In the genomic region with DNA sequence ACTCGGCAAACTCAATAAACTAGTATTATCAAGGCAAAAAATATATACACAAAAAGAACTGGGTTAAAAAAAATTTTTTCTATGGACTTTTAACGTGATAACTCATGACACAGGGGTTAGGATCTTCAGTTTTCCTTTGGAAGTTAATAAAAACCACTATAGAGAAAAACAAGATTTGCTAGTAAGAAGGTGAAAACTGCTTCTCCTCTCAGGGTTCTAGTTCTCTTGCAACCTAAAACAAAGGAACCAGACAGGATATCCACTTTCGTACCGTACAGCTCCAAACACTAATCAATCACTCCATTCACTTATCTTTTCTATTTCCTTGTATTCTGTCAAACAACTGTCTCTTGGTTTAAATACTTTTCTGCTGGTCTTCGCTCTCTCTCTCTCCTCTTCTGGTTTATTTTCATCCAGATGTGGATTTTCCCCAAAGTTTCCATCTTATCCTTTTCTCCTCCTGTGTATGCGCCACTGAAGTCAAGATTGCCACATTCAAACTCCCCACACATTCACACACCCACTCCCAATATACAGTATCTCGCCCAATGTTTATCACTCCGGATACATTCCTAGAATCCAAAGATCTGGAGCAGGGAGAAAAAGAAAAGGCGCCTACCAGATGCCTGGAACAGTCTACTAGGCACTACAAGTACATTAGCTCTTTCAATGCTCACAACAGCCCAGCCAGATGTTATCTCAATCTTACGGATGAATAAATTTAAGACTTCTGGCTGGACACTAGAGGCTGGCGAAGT, we compare ENCODE assay signal across 8 cellular contexts. TPM values are rescaled to one million over a fixed set of nuclear protein-coding genes. Genes with fewer than 3 reads are reported as not detected.
DNase-seq lines count a peak whose midpoint lies in the region; ATAC-seq, FAIRE-seq and TF ChIP-seq lines count a peak whose summit lies in the region.

No MANE protein-coding gene starts in this region.

- peak overlapping the region; percentile 99 for H3K27ac ChIP-seq in kidney (ENCODE audit: low read depth in 2 of 2, low read length in 2 of 2)
- peak overlapping the region; percentile 98 to 99 for H3K27ac ChIP-seq in testis

- H3K9ac ChIP-seq in ES-I3 (ENCODE audit: low read depth, low read length), result peak overlapping the region; percentile 99
- H3K9ac ChIP-seq in kidney (ENCODE audit: low read length in 2 of 2), result peak overlapping the region; percentile 35 to 93

- H3K4me1 Mint-ChIP-seq in activated naive CD8-positive, alpha-beta T cell treated with anti-CD3 and anti-CD28 coated beads, Interleukin-2, amount 50 U/mL, for 24 hours, result peaks cover 32% of the 10 kb centered on the region

- intact Hi-C loops in kidney (cut with DNase I), result no loop called here
- intact Hi-C loops in testis (cut with DNase I; ENCODE audit: low total_unique reads), result no loop called here

- H3K4me1 ChIP-seq in ES-I3 (ENCODE audit: insufficient read depth, low read length) (no peaks in the 10 kb centered on the region; the same call in 1 of the 2 replicates), kidney (ENCODE audit: control insufficient read depth in 1 of 2, insufficient read depth in 1 of 2, low read depth in 1 of 2, low read length in 2 of 2) (peaks cover 0 to 10% of the 10 kb centered on the region in 2 donors), testis (peaks cover 16% of the 10 kb centered on the region)

- H3K36me3 ChIP-seq in ES-I3 (ENCODE audit: insufficient read depth, low read length) (peaks cover 8% of the 10 kb centered on the region), kidney (ENCODE audit: control insufficient read depth in 1 of 2, insufficient read depth in 2 of 2, low read length in 2 of 2) (peaks cover 0 to 5% of the 10 kb centered on the region in 2 donors), testis (ENCODE audit: low read depth, missing control alignments) (no peaks in the 10 kb centered on the region)

- peak overlapping the region; percentile 98 for H3K27ac Mint-ChIP-seq in activated naive CD8-positive, alpha-beta T cell treated with anti-CD3 and anti-CD28 coated beads, Interleukin-2, amount 50 U/mL, for 24 hours

- peak; percentile 0 for ATAC-seq in HG03025 (IDR thresholded peaks at IDR 0.05; ENCODE audit: low FRiP score, unreplicated experiment)
- no peak for ATAC-seq in activated naive CD8-positive, alpha-beta T cell treated with anti-CD3 and anti-CD28 coated beads, Interleukin-2, amount 50 U/mL, for 24 hours
- no peak for ATAC-seq in GM18861 (IDR thresholded peaks at IDR 0.05; ENCODE audit: unreplicated experiment)
- ATAC-seq in HG02763 (IDR thresholded peaks at IDR 0.05; ENCODE audit: unreplicated experiment), result no peak

- no peaks in the 10 kb centered on the region for H3K9me3 Mint-ChIP-seq in activated naive CD8-positive, alpha-beta T cell treated with anti-CD3 and anti-CD28 coated beads, Interleukin-2, amount 50 U/mL, for 24 hours

- DNase-seq in activated naive CD8-positive, alpha-beta T cell treated with anti-CD3 and anti-CD28 coated beads, Interleukin-2, amount 50 U/mL, for 24 hours, result no peak
- DNase-seq in kidney (no peak), testis (no peak), NCI-H2081 (lab: John Stamatoyannopoulos, UW) (no peak)

- H3K4me3 ChIP-seq in kidney (ENCODE audit: low read length in 2 of 2), result peak overlapping the region; percentile 91 to 97
- H3K4me3 ChIP-seq in testis, result peak overlapping the region; percentile 93 to 94

- no peak for TF ChIP-seq CTCF in kidney (IDR thresholded peaks at IDR 0.05; ENCODE audit: borderline replicate concordance, extremely low read depth, insufficient read depth)
- no peak for TF ChIP-seq CTCF in testis (IDR thresholded peaks at IDR 0.05)

- no peaks in the 10 kb centered on the region for H3K9me3 ChIP-seq in ES-I3 (ENCODE audit: control insufficient read depth, insufficient read depth, low read length)
- no peaks in the 10 kb centered on the region for H3K9me3 ChIP-seq in kidney (ENCODE audit: control insufficient read depth in 1 of 2, low read length in 2 of 2)
- no peaks in the 10 kb centered on the region for H3K9me3 ChIP-seq in testis

- no peak for TF ChIP-seq POLR2A in testis (IDR thresholded peaks at IDR 0.05)

- 22 to 25% methylated on average over 11 of the region's 11 CpGs for WGBS in testis, 2 donors

- peaks cover 35% of the 10 kb centered on the region for H3K36me3 Mint-ChIP-seq in activated naive CD8-positive, alpha-beta T cell treated with anti-CD3 and anti-CD28 coated beads, Interleukin-2, amount 50 U/mL, for 24 hours (ENCODE audit: low read depth)

- H3K4me3 Mint-ChIP-seq in activated naive CD8-positive, alpha-beta T cell treated with anti-CD3 and anti-CD28 coated beads, Interleukin-2, amount 50 U/mL, for 24 hours, result peak overlapping the region; percentile 87

- no peaks in the 10 kb centered on the region for H3K27me3 ChIP-seq in testis

- no peaks in the 10 kb centered on the region for H3K27me3 Mint-ChIP-seq in activated naive CD8-positive, alpha-beta T cell treated with anti-CD3 and anti-CD28 coated beads, Interleukin-2, amount 50 U/mL, for 24 hours

- FAIRE-seq in kidney (lab: Jason Lieb, UNC), result no peak

RNA-seq across cellular contexts. Expression of a gene that starts 0.8 kb away (rescaled TPM):
- 37.6 TPM for total RNA-seq in kidney
- polyA plus RNA-seq in kidney (ENCODE audit: insufficient read depth, low read depth, low replicate concordance), result 15.9 TPM
- 10 to 100 TPM; 28.1 to 29.0 TPM for total RNA-seq in testis
- 8.6 TPM for polyA plus RNA-seq in testis (ENCODE audit: insufficient read depth, low read depth, low replicate concordance)

RNA-seq across cellular contexts. Expression of a gene that starts 21.4 kb away (rescaled TPM):
- total RNA-seq in kidney, result not detected
- polyA plus RNA-seq in kidney (ENCODE audit: insufficient read depth, low read depth, low replicate concordance), result not detected
- total RNA-seq in testis, result 10 to 100 TPM in 1 of 2 donors, 1 to 10 TPM in 1; 7.6 to 11.2 TPM
- 3.2 TPM for polyA plus RNA-seq in testis (ENCODE audit: insufficient read depth, low read depth, low replicate concordance)

RNA-seq across cellular contexts. Expression of a gene that starts 30.4 kb away (rescaled TPM):
- 5.2 TPM for total RNA-seq in kidney
- polyA plus RNA-seq in kidney (ENCODE audit: insufficient read depth, low read depth, low replicate concordance), result 3.1 TPM
- total RNA-seq in testis, result 10 to 100 TPM; 70.9 to 72.0 TPM
- 126 TPM for polyA plus RNA-seq in testis (ENCODE audit: insufficient read depth, low read depth, low replicate concordance)

RNA-seq across cellular contexts. Expression of a gene that starts 55.2 kb away (rescaled TPM):
- total RNA-seq in kidney (61.4 TPM), testis (10 to 100 TPM; 59.6 to 71.8 TPM)
- polyA plus RNA-seq in kidney (ENCODE audit: insufficient read depth, low read depth, low replicate concordance) (26.0 TPM), testis (ENCODE audit: insufficient read depth, low read depth, low replicate concordance) (22.7 TPM)

Comparison
In these comparisons a context has a peak if more than half of its experiments do, and no peak if none do; other contexts are left out.
1. RNA of a gene that starts 30.4 kb away (total RNA-seq): 70.9 to 72.0 TPM in testis; 5.2 TPM in kidney (single experiment); every median in the first group is over 10 times any median in the second.